9 cellular contexts compared by ENCODE assay signal in the genomic region with DNA sequence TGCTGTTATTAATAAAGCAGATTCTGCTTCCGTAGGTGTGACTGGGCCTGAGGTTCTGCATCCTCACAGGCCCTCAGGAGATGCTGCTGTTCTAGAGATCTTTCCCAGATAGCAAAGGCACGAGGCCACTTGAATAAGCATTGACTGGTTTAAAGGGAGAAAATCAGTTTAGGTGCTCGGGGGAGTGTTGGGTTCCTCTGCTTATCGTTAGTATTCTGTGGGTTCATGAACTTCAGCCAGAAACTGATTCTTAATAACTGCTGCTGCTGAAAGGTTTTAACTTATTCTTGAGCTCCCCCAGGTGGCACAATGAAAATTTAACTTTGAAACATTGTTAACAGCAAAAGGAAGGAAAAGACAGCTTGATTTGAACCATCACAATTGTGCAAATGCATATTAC. TPM values are rescaled to one million over a fixed set of nuclear protein-coding genes. Genes with fewer than 3 reads are reported as not detected.
DNase-seq lines count a peak whose midpoint lies in the region; ATAC-seq, FAIRE-seq and TF ChIP-seq lines count a peak whose summit lies in the region.
"Had no signal": no experiment of that assay in that cellular context is flagged by ENCODE, and none has a peak within 500 bp of the region (broad histone marks: within the 10 kb centered on the region; RNA-seq: fewer than 3 reads in every experiment).

No MANE protein-coding gene starts in this region.

- in situ Hi-C loops in HepG2 (cut with HindIII; ENCODE audit: extremely low pct_ligation_motif_present, low pct_unique_long_range_greater_than_20kb) = no loop called here

- H3K9ac ChIP-seq in HepG2 (ENCODE audit: insufficient read depth, low read depth, low read length) = no peak overlapping the region

- H2AFZ ChIP-seq in HepG2 (ENCODE audit: low read length) = no peak overlapping the region

- no peak for TF ChIP-seq EP300 in HepG2 (IDR thresholded peaks at IDR 0.05; ENCODE audit: low read depth in 2 of 2, low read length in 2 of 2)
- no peak for TF ChIP-seq EP300 in HepG2 (CRISPR knock-in tag; IDR thresholded peaks at IDR 0.05; ENCODE audit: borderline replicate concordance)

- TF ChIP-seq CTCF in D721Med (IDR thresholded peaks at IDR 0.05; ENCODE audit: insufficient read depth, missing control alignments) (peak; percentile 35), HepG2 (CRISPR knock-in tag; IDR thresholded peaks at IDR 0.05) (peak; percentile 58), endothelial cell (IDR thresholded peaks at IDR 0.05; ENCODE audit: unreplicated experiment) (no peak)

- no peak overlapping the region for H3K4me2 ChIP-seq in HepG2 (ENCODE audit: low read depth, low read length)

- DNase-seq in D721Med (ENCODE audit: insufficient read length, low spot score) (no peak), HepG2 (ENCODE audit: low spot score) (peak; percentile 41), endothelial cell (ENCODE audit: low spot score) (no peak), iPS-NIHi11 (ENCODE audit: low spot score) (no peak), 8988T (no peak)
- DNase-seq in activated CD8-positive, alpha-beta T cell treated with anti-CD3 and anti-CD28 coated beads, Interleukin-2, amount 10 ng/mL, durations not matched to agents 7 days and 5 days = no peak
- DNase-seq: tibial artery had no signal

- intact Hi-C loops in HepG2 (cut with micrococcal nuclease; ENCODE audit: unreplicated experiment) = loop anchor here (5.0 kb wide), 2 partner anchors 73 to 312 kb away; a partner anchor contains a TSS

- H3K4me3 ChIP-seq in HepG2 (replicated peaks in 1 of 3; ENCODE audit: insufficient read depth in 1 of 3, low read depth in 2 of 3, low read length in 3 of 3) = no peak overlapping the region
- H3K4me3 ChIP-seq: tibial artery had no signal

- no peaks in the 10 kb centered on the region for H4K20me1 ChIP-seq in HepG2 (ENCODE audit: insufficient read depth, low read length)

- no TSS peak for BruUV-seq in HepG2 (replicated peaks; lab: Mats Ljungman, UMichigan)

- H3K9me3 Mint-ChIP-seq in activated CD8-positive, alpha-beta T cell treated with anti-CD3 and anti-CD28 coated beads, Interleukin-2, amount 10 ng/mL, durations not matched to agents 7 days and 5 days (ENCODE audit: insufficient read depth) = no peaks in the 10 kb centered on the region
- H3K9me3 Mint-ChIP-seq in endothelial cell (ENCODE audit: unreplicated experiment) = no peaks in the 10 kb centered on the region

- H3K36me3 Mint-ChIP-seq in activated CD8-positive, alpha-beta T cell treated with anti-CD3 and anti-CD28 coated beads, Interleukin-2, amount 10 ng/mL, durations not matched to agents 7 days and 5 days (ENCODE audit: low read depth) = peaks cover 27% of the 10 kb centered on the region
- peaks cover 6% of the 10 kb centered on the region for H3K36me3 Mint-ChIP-seq in endothelial cell (ENCODE audit: low read depth, unreplicated experiment)

- no peak overlapping the region for H3K4me3 Mint-ChIP-seq in activated CD8-positive, alpha-beta T cell treated with anti-CD3 and anti-CD28 coated beads, Interleukin-2, amount 10 ng/mL, durations not matched to agents 7 days and 5 days
- no peak overlapping the region for H3K4me3 Mint-ChIP-seq in endothelial cell (ENCODE audit: unreplicated experiment)

- H3K79me2 ChIP-seq in HepG2 (ENCODE audit: insufficient read depth, low read length) = no peaks in the 10 kb centered on the region

- peaks cover 42% of the 10 kb centered on the region for H3K4me1 ChIP-seq in HepG2 (ENCODE audit: insufficient read depth, low read length)

- peak overlapping the region; percentile 2 for H3K27ac Mint-ChIP-seq in activated CD8-positive, alpha-beta T cell treated with anti-CD3 and anti-CD28 coated beads, Interleukin-2, amount 10 ng/mL, durations not matched to agents 7 days and 5 days
- no peak overlapping the region for H3K27ac Mint-ChIP-seq in endothelial cell (ENCODE audit: unreplicated experiment)

- H3K9me3 ChIP-seq in HepG2 (ENCODE audit: low read length) = no peaks in the 10 kb centered on the region
- H3K9me3 ChIP-seq: tibial artery had no signal

- TF ChIP-seq POLR2A in HepG2 (IDR thresholded peaks at IDR 0.05; ENCODE audit: insufficient read depth in 1 of 2, low read depth in 2 of 2, low read length in 2 of 2) = no peak

- ATAC-seq in HG02678 (IDR thresholded peaks at IDR 0.05; ENCODE audit: unreplicated experiment) = peak; percentile 20
- no peak for ATAC-seq in activated CD8-positive, alpha-beta T cell treated with anti-CD3 and anti-CD28 coated beads, Interleukin-2, amount 10 ng/mL, durations not matched to agents 7 days and 5 days
- ATAC-seq in HepG2 = no peak
- no peak for ATAC-seq in GM18909 (IDR thresholded peaks at IDR 0.05; ENCODE audit: poor library complexity, unreplicated experiment)

- peaks cover 28% of the 10 kb centered on the region for H3K4me1 Mint-ChIP-seq in activated CD8-positive, alpha-beta T cell treated with anti-CD3 and anti-CD28 coated beads, Interleukin-2, amount 10 ng/mL, durations not matched to agents 7 days and 5 days (ENCODE audit: low read depth)
- H3K4me1 Mint-ChIP-seq in endothelial cell (ENCODE audit: unreplicated experiment) = peaks cover 9% of the 10 kb centered on the region

- 71% methylated on average over 4 of the region's 4 CpGs for whole genome bisulfite sequencing in HepG2 (ENCODE audit: low lambda C conversion rate)

- H3K27ac ChIP-seq in HepG2 (ENCODE audit: extremely low read length, insufficient read depth, low read length) = no peak overlapping the region
- H3K27ac ChIP-seq: tibial artery had no signal

- CTCF ChIA-PET in activated CD8-positive, alpha-beta T cell treated with anti-CD3 and anti-CD28 coated beads, Interleukin-2, amount 10 ng/mL, durations not matched to agents 7 days and 5 days (lab: Charles Lee) = interaction anchor here (0.9 to 9.1 kb wide), 14 partner anchors 9 to 910 kb away, joined by 3 to 138 read pairs (median 7); no protein-coding TSS in a partner anchor
- CTCF ChIA-PET in HepG2 (lab: Yijun Ruan, JAX; ENCODE audit: low intra/inter-chr PET ratio, low total read pairs) = interaction anchor here (1.3 to 2.0 kb wide), 2 partner anchors 19 to 312 kb away, joined by 3 to 11 read pairs; no protein-coding TSS in a partner anchor

- H3K27me3 Mint-ChIP-seq in activated CD8-positive, alpha-beta T cell treated with anti-CD3 and anti-CD28 coated beads, Interleukin-2, amount 10 ng/mL, durations not matched to agents 7 days and 5 days (ENCODE audit: low read depth) = no peaks in the 10 kb centered on the region
- H3K27me3 Mint-ChIP-seq in endothelial cell (ENCODE audit: unreplicated experiment) = no peaks in the 10 kb centered on the region

- H3K27me3 ChIP-seq in HepG2 (ENCODE audit: control insufficient read depth in 1 of 2, insufficient read depth in 2 of 2, low read length in 2 of 2) = no peaks in the 10 kb centered on the region
- H3K27me3 ChIP-seq: tibial artery had no signal

- peaks cover 7 to 59% of the 10 kb centered on the region in 2 experiments for H3K36me3 ChIP-seq in HepG2 (replicated peaks in 1 of 2; ENCODE audit: control insufficient read depth in 1 of 2, insufficient read depth in 2 of 2, low read length in 2 of 2)

- TF ChIP-seq RAD21 in HepG2 (CRISPR knock-in tag; IDR thresholded peaks at IDR 0.05) = peak; percentile 53; the same call in 1 of the 2 replicates

- POLR2A ChIA-PET in activated CD8-positive, alpha-beta T cell treated with anti-CD3 and anti-CD28 coated beads, Interleukin-2, amount 10 ng/mL, durations not matched to agents 7 days and 5 days (lab: Charles Lee) = no interaction called here
- POLR2A ChIA-PET in HepG2 (lab: Yijun Ruan, JAX) = no interaction called here

- no peak for FAIRE-seq in D721Med (lab: Jason Lieb, UNC)
- peak; percentile 12 for FAIRE-seq in HepG2 (lab: Jason Lieb, UNC)

TF ChIP-seq in HepG2, 621 proteins besides CTCF, POLR2A, EP300 and RAD21:
- TF ChIP-seq ZSCAN9 (CRISPR knock-in tag; IDR thresholded peaks at IDR 0.05; ENCODE audit: borderline replicate concordance) = no peak
- no peak for TF ChIP-seq ZNF256 (CRISPR knock-in tag; conservative IDR thresholded peaks at IDR 0.05)
- peak; percentile 68 for TF ChIP-seq STAG1 (CRISPR knock-in tag; IDR thresholded peaks at IDR 0.05)
- TF ChIP-seq MZF1 (CRISPR knock-in tag; IDR thresholded peaks at IDR 0.05; ENCODE audit: borderline replicate concordance) = no peak
- no peak for TF ChIP-seq CREB1 (IDR thresholded peaks at IDR 0.05)
- TF ChIP-seq CREB1 (CRISPR knock-in tag; IDR thresholded peaks at IDR 0.05) = 0 out of 2 replicates have a peak, but pooled peaks have one; percentile 29
- TF ChIP-seq ZNF354B (CRISPR knock-in tag; IDR thresholded peaks at IDR 0.05) = 0 out of 2 replicates have a peak, but pooled peaks have one; percentile 68
- TF ChIP-seq ZNF564 (CRISPR knock-in tag; IDR thresholded peaks at IDR 0.05) = no peak
- TF ChIP-seq SMC3 (IDR thresholded peaks at IDR 0.05; ENCODE audit: low read length) = peak; percentile 59
- no peak for TF ChIP-seq KLF12 (CRISPR knock-in tag; IDR thresholded peaks at IDR 0.05; ENCODE audit: borderline replicate concordance)
TF ChIP-seq in HepG2: peak in this region for 4.

RNA-seq across cellular contexts. Expression of a gene that starts 56.9 kb away (rescaled TPM):
- 10 to 100 TPM; 14.6 to 15.0 TPM for total RNA-seq in activated CD8-positive, alpha-beta T cell treated with anti-CD3 and anti-CD28 coated beads, Interleukin-2, amount 10 ng/mL, durations not matched to agents 7 days and 5 days
- total RNA-seq in HepG2 (2016; rRNA removed; fragmentation: Illumina TruSeq; extraction: Trizol) (49.6 and 92.5 TPM in 2 replicates), endothelial cell (ENCODE audit: unreplicated experiment) (34.0 TPM)
- total RNA-seq in HepG2 (2016; cell fraction: cytosol; rRNA removed; fragmentation: Illumina TruSeq; extraction: Trizol; ENCODE audit: low read depth) = 4.0 and 7.3 TPM in 2 replicates
- total RNA-seq in HepG2 (2016; cell fraction: insoluble cytoplasmic fraction; rRNA removed; fragmentation: Illumina TruSeq; extraction: Trizol) = 46.0 and 93.0 TPM in 2 replicates
- 20.1 and 25.4 TPM in 2 replicates for total RNA-seq in HepG2 (2016; cell fraction: membrane; rRNA removed; fragmentation: Illumina TruSeq; extraction: Trizol)
- total RNA-seq in HepG2 (2016; cell fraction: nucleus; rRNA removed; fragmentation: Illumina TruSeq; extraction: Trizol) = 132 and 146 TPM in 2 replicates
- polyA plus RNA-seq in HepG2 (2011; rRNA removed) = 21.6 and 24.0 TPM in 2 replicates
- polyA plus RNA-seq in HepG2 (2011; cell fraction: cytosol; rRNA removed) = 12.2 and 19.7 TPM in 2 replicates
- polyA plus RNA-seq in HepG2 (2011; cell fraction: nucleus; rRNA removed) = 24.5 and 30.3 TPM in 2 replicates
- 55.3 and 56.2 TPM in 2 replicates for polyA plus RNA-seq in HepG2 (2012)
- 2.1 TPM in 2 replicates for polyA plus RNA-seq in HepG2 (2016; cell fraction: cytosol; fragmentation: Illumina TruSeq; extraction: Trizol; ENCODE audit: low read depth)
- polyA plus RNA-seq in HepG2 (2016; cell fraction: insoluble cytoplasmic fraction; fragmentation: Illumina TruSeq; extraction: Trizol; ENCODE audit: low read depth) = 27.1 and 28.5 TPM in 2 replicates
- polyA plus RNA-seq in HepG2 (2016; cell fraction: membrane; fragmentation: Illumina TruSeq; extraction: Trizol; ENCODE audit: low read depth) = 5.3 and 7.3 TPM in 2 replicates
- polyA plus RNA-seq in HepG2 (2016; cell fraction: nucleus; fragmentation: Illumina TruSeq; extraction: Trizol; ENCODE audit: insufficient read depth, low read depth) = 118 and 128 TPM in 2 replicates
- 8.5 and 31.2 TPM in 2 replicates for polyA minus RNA-seq in HepG2 (2011; rRNA and poly(A)+ RNA removed; ENCODE audit: low replicate concordance)
- 32.7 and 35.0 TPM in 2 replicates for polyA minus RNA-seq in HepG2 (2011; cell fraction: cytosol; rRNA and poly(A)+ RNA removed)
- 106 and 110 TPM in 2 replicates for polyA minus RNA-seq in HepG2 (2011; cell fraction: nucleus; rRNA and poly(A)+ RNA removed)
